ENCODE assay signal across 15 cellular contexts in the genomic region with DNA sequence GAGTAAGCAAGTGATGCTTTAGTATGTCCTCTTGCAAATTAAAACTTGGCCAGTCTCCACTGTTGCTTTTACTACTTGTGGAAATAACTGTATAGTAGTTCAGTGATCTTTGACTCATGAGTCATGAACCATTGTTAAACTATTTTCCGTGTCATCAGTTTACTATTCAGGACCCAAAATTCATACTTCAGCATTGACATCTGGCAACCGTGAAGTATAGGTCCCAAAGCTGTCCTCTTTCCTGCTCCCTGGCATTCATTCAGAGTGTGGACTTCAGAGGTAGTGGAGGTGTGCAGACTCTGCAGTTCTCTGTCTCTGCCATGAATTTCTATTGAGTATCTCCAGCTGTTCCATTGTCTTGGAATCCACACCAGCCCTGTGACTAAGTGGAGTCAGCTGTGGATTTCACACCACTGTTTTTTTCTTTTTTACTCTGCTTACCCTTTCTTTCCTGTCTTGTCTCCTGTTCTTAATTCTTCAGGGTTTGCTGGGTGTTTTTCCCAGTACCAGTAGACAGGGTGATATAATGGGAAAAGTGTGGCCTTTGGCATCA. TPM values are rescaled to one million over a fixed set of nuclear protein-coding genes. Genes with fewer than 3 reads are reported as not detected.
DNase-seq lines count a peak whose midpoint lies in the region; ATAC-seq, FAIRE-seq and TF ChIP-seq lines count a peak whose summit lies in the region.
"Had no signal": no experiment of that assay in that cellular context is flagged by ENCODE, and none has a peak within 500 bp of the region (broad histone marks: within the 10 kb centered on the region; RNA-seq: fewer than 3 reads in every experiment).

No MANE protein-coding gene starts in this region.

- no peak overlapping the region for H3K14ac ChIP-seq in H1 (ENCODE audit: insufficient read length)

- no peak overlapping the region for H4K5ac ChIP-seq in H1 (ENCODE audit: insufficient read length, low read depth, low read length)

- H3K4ac ChIP-seq in H1 (replicated peaks; ENCODE audit: insufficient read length, low read depth, low read length), result no peak overlapping the region

- no peak overlapping the region for H2BK12ac ChIP-seq in H1 (ENCODE audit: low read depth, low read length)

- H3K9me3 ChIP-seq in MG63, result peaks cover 3% of the 10 kb centered on the region; the same call in 1 of the 2 replicates
- H3K9me3 ChIP-seq in H1 (ENCODE audit: insufficient read depth in 2 of 2, low read depth in 1 of 2, low read length in 1 of 2), result no peaks in the 10 kb centered on the region
- H3K9me3 ChIP-seq in psoas muscle, result no peaks in the 10 kb centered on the region
- H3K9me3 ChIP-seq: BLaER1, upper lobe of left lung had no signal

- no peak overlapping the region for H3K27ac ChIP-seq in H1 (ENCODE audit: low read depth, low read length)
- H3K27ac ChIP-seq in psoas muscle, result no peak overlapping the region
- H3K27ac ChIP-seq: BLaER1, body of pancreas had no signal

- H3K56ac ChIP-seq in H1 (replicated peaks; ENCODE audit: insufficient read length, low read depth, low read length), result no peak overlapping the region

- H4K91ac ChIP-seq in H1 (replicated peaks; ENCODE audit: insufficient read length, low read length), result no peak overlapping the region

- H3K79me1 ChIP-seq in H1 (ENCODE audit: low read depth, low read length), result no peaks in the 10 kb centered on the region

- DNase-seq in AG10803 (ENCODE audit: low read depth) (peak; percentile 81), MG63 (peak; percentile 18), H1 (ENCODE audit: low read depth in 1 of 2, low spot score in 2 of 2) (no peak), left lobe of liver (ENCODE audit: low spot score) (no peak), psoas muscle (no peak), ureter (ENCODE audit: low spot score) (no peak)
- DNase-seq in activated CD8-positive, alpha-beta memory T cell treated with anti-CD3 and anti-CD28 coated beads for 24 hours, result no peak
- DNase-seq: body of pancreas, glutamatergic neuron, NCI-H1930, right cardiac atrium, upper lobe of left lung had no signal

- no peak overlapping the region for H3K18ac ChIP-seq in H1 (ENCODE audit: extremely low read depth, low read length)

- FAIRE-seq in H1 (lab: Jason Lieb, UNC), result no peak

- CTCF ChIA-PET in H1 (lab: Charles Lee; ENCODE audit: partially characterized antibody), result no interaction called here

- no peak overlapping the region for H3K4me2 ChIP-seq in H1 (ENCODE audit: insufficient read depth in 1 of 2, low read depth in 2 of 2, low read length in 2 of 2)
- H3K4me2 ChIP-seq: BLaER1 had no signal

- H3K9ac ChIP-seq in H1 (replicated peaks in 1 of 4; ENCODE audit: extremely low read depth in 1 of 4, low read depth in 3 of 4, low read length in 3 of 4), result no peak overlapping the region
- H3K9ac ChIP-seq: BLaER1 had no signal

- no peak for TF ChIP-seq RAD21 in H1 (IDR thresholded peaks at IDR 0.05 in 1 of 2, conservative IDR thresholded peaks at IDR 0.05 in 1 of 2; ENCODE audit: low read depth in 2 of 2, low read length in 2 of 2)

- H2BK120ac ChIP-seq in H1 (replicated peaks; ENCODE audit: low read depth, low read length), result no peak overlapping the region

- ATAC-seq in left lobe of liver (peak; percentile 29), HG03139 (IDR thresholded peaks at IDR 0.05; ENCODE audit: unreplicated experiment) (no peak), psoas muscle (no peak)
- ATAC-seq: body of pancreas, Panc1 had no signal

- H3K27me3 ChIP-seq in MG63 (no peaks in the 10 kb centered on the region), H1 (replicated peaks in 1 of 4; ENCODE audit: control insufficient read depth in 3 of 4, extremely low read depth in 1 of 4, insufficient read depth in 3 of 4, low read length in 3 of 4) (no peaks in the 10 kb centered on the region), psoas muscle (ENCODE audit: insufficient read depth in 3 of 3, low read length in 2 of 3) (no peaks in the 10 kb centered on the region)
- H3K27me3 ChIP-seq: BLaER1, body of pancreas, upper lobe of left lung had no signal

- no peaks in the 10 kb centered on the region for H3K23me2 ChIP-seq in H1 (ENCODE audit: low read depth, low read length)

- 78% methylated on average over 2 of the region's 2 CpGs; no CpG with 5 or more reads in 1 of the 2 experiments for WGBS in H1 (ENCODE audit: extremely low coverage in 1 of 2, insufficient coverage in 1 of 2, insufficient read length in 1 of 2, insufficient replicate concordance in 2 of 2, low coverage in 1 of 2, low lambda C conversion rate in 2 of 2, missing lambda C conversion rate in 1 of 2), 2 experiments
- WGBS in psoas muscle, 3 donors, result 27 to 29% (median 28%) methylated on average over 2 of the region's 2 CpGs

- TF ChIP-seq CTCF in AG10803 (conservative IDR thresholded peaks at IDR 0.05; ENCODE audit: low read length), result no peak
- TF ChIP-seq CTCF in H1 (IDR thresholded peaks at IDR 0.05; ENCODE audit: control extremely low read depth in 1 of 3, insufficient read depth in 1 of 3, low read depth in 1 of 3, low read length in 3 of 3), result no peak
- no peak for TF ChIP-seq CTCF in psoas muscle (IDR thresholded peaks at IDR 0.05)

- H3K79me2 ChIP-seq in H1 (ENCODE audit: control insufficient read depth in 1 of 2, insufficient read depth in 2 of 2, low read length in 2 of 2), result no peaks in the 10 kb centered on the region

- H2AFZ ChIP-seq in H1 (ENCODE audit: low read length), result no peak overlapping the region

- no peaks in the 10 kb centered on the region for H4K20me1 ChIP-seq in H1 (replicated peaks in 1 of 2; ENCODE audit: control insufficient read depth in 1 of 2, insufficient read depth in 2 of 2, low read length in 2 of 2)

- H2BK20ac ChIP-seq in H1 (ENCODE audit: low read length), result 0 out of 2 replicates have a peak overlapping the region, but pooled peaks have one; percentile 34

- H2AK5ac ChIP-seq in H1 (ENCODE audit: low read depth, low read length), result no peak overlapping the region

- H3K4me1 ChIP-seq in H1 (replicated peaks in 1 of 4; ENCODE audit: control insufficient read depth in 3 of 4, insufficient read depth in 4 of 4, low read length in 3 of 4) (no peaks in the 10 kb centered on the region), psoas muscle (no peaks in the 10 kb centered on the region)
- H3K4me1 ChIP-seq: BLaER1 had no signal

- TF ChIP-seq EP300 in H1 (IDR thresholded peaks at IDR 0.05; ENCODE audit: borderline replicate concordance in 1 of 2, low read depth in 2 of 2, low read length in 2 of 2), result no peak

- intact Hi-C loops in psoas muscle (cut with DNase I), result loop anchor here in 1 of 2 donors (10.0 kb wide), 1 partner anchor 495 kb away; no protein-coding TSS in a partner anchor

- POLR2A ChIA-PET in H1 (lab: Charles Lee; ENCODE audit: partially characterized antibody), result interaction anchor here (0.6 kb wide), 1 partner anchor 56 kb away, joined by 3 read pairs; no protein-coding TSS in a partner anchor

- no peak overlapping the region for H3K23ac ChIP-seq in H1 (ENCODE audit: insufficient read length)

- no peak overlapping the region for H2BK5ac ChIP-seq in H1 (ENCODE audit: low read depth, low read length)

- no peaks in the 10 kb centered on the region for H3K36me3 ChIP-seq in MG63
- no peaks in the 10 kb centered on the region for H3K36me3 ChIP-seq in H1 (ENCODE audit: control insufficient read depth in 2 of 4, insufficient read depth in 4 of 4, low read length in 3 of 4)
- no peaks in the 10 kb centered on the region for H3K36me3 ChIP-seq in psoas muscle (ENCODE audit: insufficient read depth in 1 of 2, low read depth in 1 of 2)
- H3K36me3 ChIP-seq: BLaER1, upper lobe of left lung had no signal

- H4K8ac ChIP-seq in H1 (ENCODE audit: extremely low read depth, insufficient read depth, low read length), result no peak overlapping the region

- TF ChIP-seq POLR2A in H1 (IDR thresholded peaks at IDR 0.05; ENCODE audit: control extremely low read depth in 1 of 2, low read depth in 2 of 2, low read length in 2 of 2), result no peak

- no peak overlapping the region for H2BK15ac ChIP-seq in H1 (ENCODE audit: low read length)

- no peak overlapping the region for H3K4me3 ChIP-seq in AG10803 (ENCODE audit: low read length)
- H3K4me3 ChIP-seq in MG63, result no peak overlapping the region
- H3K4me3 ChIP-seq in H1 (ENCODE audit: extremely low read depth in 1 of 4, insufficient read depth in 2 of 4, low read depth in 3 of 4, low read length in 4 of 4), result no peak overlapping the region
- H3K4me3 ChIP-seq in psoas muscle, result no peak overlapping the region
- H3K4me3 ChIP-seq: BLaER1, body of pancreas, upper lobe of left lung had no signal

TF ChIP-seq in H1, 55 proteins besides CTCF, POLR2A, EP300 and RAD21 (continues in another document):
- TF ChIP-seq CEBPB (IDR thresholded peaks at IDR 0.05; ENCODE audit: low read depth, low read length) (no peak), SAP30 (IDR thresholded peaks at IDR 0.05; ENCODE audit: insufficient read depth, insufficient replicate concordance, low read length) (no peak), NANOG (IDR thresholded peaks at IDR 0.05; ENCODE audit: insufficient read depth, low read depth, low read length, poor library complexity, severe bottlenecking) (no peak), RXRA (IDR thresholded peaks at IDR 0.05; ENCODE audit: insufficient read depth, low read depth, low read length) (no peak), PHF8 (conservative IDR thresholded peaks at IDR 0.05; ENCODE audit: low read depth, low read length) (no peak)
- TF ChIP-seq, protein P1, sequence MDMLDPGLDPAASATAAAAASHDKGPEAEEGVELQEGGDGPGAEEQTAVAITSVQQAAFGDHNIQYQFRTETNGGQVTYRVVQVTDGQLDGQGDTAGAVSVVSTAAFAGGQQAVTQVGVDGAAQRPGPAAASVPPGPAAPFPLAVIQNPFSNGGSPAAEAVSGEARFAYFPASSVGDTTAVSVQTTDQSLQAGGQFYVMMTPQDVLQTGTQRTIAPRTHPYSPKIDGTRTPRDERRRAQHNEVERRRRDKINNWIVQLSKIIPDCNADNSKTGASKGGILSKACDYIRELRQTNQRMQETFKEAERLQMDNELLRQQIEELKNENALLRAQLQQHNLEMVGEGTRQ (IDR thresholded peaks at IDR 0.05; ENCODE audit: low read length), result no peak

RNA-seq across cellular contexts. Expression of a gene that starts 7.5 kb away (rescaled TPM):
- 12.6 and 15.5 TPM in 2 replicates for total RNA-seq in MG63 (2014; rRNA removed; shearing (Covaris generic); ENCODE audit: low replicate concordance)
- total RNA-seq in H1 (2021; fragmentation: NEBNext Ultra II Directional; extraction: Animal tissue kit (Norgen Biotek cat#: 25700)), result 2.1 and 2.3 TPM in 2 replicates
- polyA plus RNA-seq in H1 (2011; rRNA removed) (0.63 and 1.2 TPM in 2 replicates), psoas muscle (1 to 10 TPM; 2.3 to 9.9 (median 3.5) TPM)
- 1.1 TPM for polyA plus RNA-seq in H1 (2011; cell fraction: cytosol; rRNA removed)
- 0.67 TPM for polyA plus RNA-seq in H1 (2011; cell fraction: nucleus; rRNA removed)
- 1.6 to 1.9 TPM (median 1.8 TPM) in 4 replicates for polyA plus RNA-seq in H1 (2012, experiment 1 of 2)
- polyA plus RNA-seq in H1 (2012, experiment 2 of 2), result 0.14 TPM
- polyA plus RNA-seq in H1 (2013, experiment 1 of 2), result 1.7 TPM
- polyA plus RNA-seq in H1 (2013, experiment 2 of 2), result 1.5 TPM
- 1.5 and 2.4 TPM in 2 replicates for polyA minus RNA-seq in H1 (2011; rRNA and poly(A)+ RNA removed)
- 0.73 TPM for polyA minus RNA-seq in H1 (2011; cell fraction: cytosol; rRNA and poly(A)+ RNA removed)
- polyA minus RNA-seq in H1 (2011; cell fraction: nucleus; rRNA and poly(A)+ RNA removed), result 2.1 TPM
- total RNA-seq in left lobe of liver (4.1 TPM), psoas muscle (1 to 10 TPM; 3.3 to 7.0 (median 5.0) TPM), ureter (12.9 TPM)

Comparison
In these comparisons a context has a peak if more than half of its experiments do, and no peak if none do; other contexts are left out.
1. DNase-seq: peak in AG10803 (single experiment) and MG63 (single experiment); none in H1 (0 of 2), left lobe of liver (single experiment), activated CD8-positive, alpha-beta memory T cell treated with anti-CD3 and anti-CD28 coated beads for 24 hours (single experiment), psoas muscle (0 of 2) and ureter (single experiment).